In the genomic region with DNA sequence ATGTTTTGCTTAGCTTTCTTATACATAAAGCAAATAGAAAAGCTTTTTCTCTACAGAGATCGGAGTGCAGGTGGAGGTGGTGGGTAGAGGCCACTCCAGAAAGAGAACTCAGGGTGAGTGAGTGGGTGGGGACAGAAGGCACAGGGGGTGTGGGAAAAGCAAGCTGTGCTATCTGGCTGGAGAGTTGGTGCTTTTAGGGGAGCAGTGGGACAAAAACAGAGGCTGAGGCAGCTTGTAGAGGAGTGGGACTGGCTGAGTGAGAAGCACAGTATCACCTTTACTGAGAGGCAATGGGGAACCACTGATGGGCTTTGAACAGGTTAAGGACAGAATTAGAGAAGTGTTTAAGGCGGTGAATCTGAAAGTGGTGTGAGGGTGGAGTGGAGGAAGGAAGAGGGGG, we compare ENCODE assay signal across 30 cellular contexts.
"Had no signal": no experiment of that assay in that cellular context is flagged by ENCODE, and none has a peak within 500 bp of the region (broad histone marks: within the 10 kb centered on the region; RNA-seq: fewer than 3 reads in every experiment).

No MANE protein-coding gene starts in this region.

- H3K4me3 ChIP-seq: left lung, lower lobe of right lung, mucosa of descending colon, pancreas, prostate gland, skin epidermis, stomach, testis, thyroid gland, upper lobe of left lung, vagina had no signal

- H3K4me1 ChIP-seq: left lung, lower lobe of right lung, pancreas, prostate gland, testis, upper lobe of left lung, vagina had no signal

- ATAC-seq: left colon; left lung; lower lobe of right lung; mucosa of descending colon; naive thymus-derived CD4-positive, alpha-beta T cell; natural killer cell treated with Interleukin-12 subunit alpha and Interleukin-12 subunit beta and Interleukin-15 and Interleukin-18, amount 100 ng/mL, for 72 hours; pancreas; right cardiac atrium; sciatic nerve; stimulated activated naive B cell treated with anti-CD40 and anti-IgM and Interleukin-4, amounts not matched to agents 10 μg/mL and 1 μg/mL and 100 μg/mL, for 72 hours; stimulated activated naive CD8-positive, alpha-beta T cell treated with anti-CD3 and anti-CD28 coated beads, Interleukin-15, Interleukin-2, amounts not matched to agents 100 U/mL and 50 U/mL, for 24 hours had no signal

- H3K27ac Mint-ChIP-seq: immature natural killer cell; natural killer cell treated with Interleukin-12 subunit alpha and Interleukin-12 subunit beta and Interleukin-15 and Interleukin-18, amount 100 ng/mL, for 72 hours; stimulated activated naive B cell treated with anti-CD40 and anti-IgM and Interleukin-4, amounts not matched to agents 10 μg/mL and 1 μg/mL and 100 μg/mL, for 72 hours had no signal

- H3K27ac ChIP-seq: left lung, lower lobe of right lung, pancreas, prostate gland, skin epidermis, stomach, testis, upper lobe of left lung, vagina had no signal

- H3K9me3 ChIP-seq: left lung, lower lobe of right lung, mucosa of descending colon, pancreas, prostate gland, stomach, testis, thyroid gland, upper lobe of left lung, vagina had no signal

- H3K36me3 ChIP-seq: left lung, lower lobe of right lung, pancreas, prostate gland, stomach, thyroid gland, upper lobe of left lung, vagina had no signal

- H3K36me3 Mint-ChIP-seq: immature natural killer cell; natural killer cell treated with Interleukin-12 subunit alpha and Interleukin-12 subunit beta and Interleukin-15 and Interleukin-18, amount 100 ng/mL, for 72 hours; stimulated activated naive B cell treated with anti-CD40 and anti-IgM and Interleukin-4, amounts not matched to agents 10 μg/mL and 1 μg/mL and 100 μg/mL, for 72 hours had no signal

- H3K27me3 ChIP-seq: left lung, pancreas, stomach, testis, thyroid gland, upper lobe of left lung, vagina had no signal

- H3K9me3 Mint-ChIP-seq: natural killer cell treated with Interleukin-12 subunit alpha and Interleukin-12 subunit beta and Interleukin-15 and Interleukin-18, amount 100 ng/mL, for 72 hours; stimulated activated naive B cell treated with anti-CD40 and anti-IgM and Interleukin-4, amounts not matched to agents 10 μg/mL and 1 μg/mL and 100 μg/mL, for 72 hours had no signal

- H3K4me3 Mint-ChIP-seq: immature natural killer cell; natural killer cell treated with Interleukin-12 subunit alpha and Interleukin-12 subunit beta and Interleukin-15 and Interleukin-18, amount 100 ng/mL, for 72 hours; stimulated activated naive B cell treated with anti-CD40 and anti-IgM and Interleukin-4, amounts not matched to agents 10 μg/mL and 1 μg/mL and 100 μg/mL, for 72 hours had no signal

- DNase-seq: hypothalamus; immature natural killer cell; kidney; left colon; left lung; lower lobe of right lung; mesendoderm; midbrain; mucosa of descending colon; naive thymus-derived CD4-positive, alpha-beta T cell; nucleus accumbens; pancreas; posterior cingulate gyrus; retina; right cardiac atrium; stimulated activated CD4-positive, alpha-beta T cell treated with anti-CD3 and anti-CD28 coated beads, Interleukin-12 subunit alpha, Interleukin-12 subunit beta, amount 100 ng/mL, for 4 hours; stimulated activated CD4-positive, alpha-beta T cell treated with anti-CD3 and anti-CD28 coated beads, Interleukin-15, amount 100 ng/mL, for 24 hours; stimulated activated CD4-positive, alpha-beta T cell treated with anti-CD3 and anti-CD28 coated beads, Interleukin-2, amount 100 ng/mL, for 24 hours; stimulated activated CD4-positive, alpha-beta T cell treated with anti-CD3 and anti-CD28 coated beads, Interleukin-4, amount 100 ng/mL, for 1 hour; stimulated activated naive B cell treated with anti-CD40 and anti-IgM and Interleukin-4, amounts not matched to agents 10 μg/mL and 1 μg/mL and 100 μg/mL, for 72 hours; stimulated activated naive CD8-positive, alpha-beta T cell treated with anti-CD3 and anti-CD28 coated beads, Interleukin-15, Interleukin-2, amounts not matched to agents 100 U/mL and 50 U/mL, for 24 hours; stomach; testis; thyroid gland; upper lobe of left lung had no signal
